Comparison of ENCODE assay signal across 8 cellular contexts in the genomic region with DNA sequence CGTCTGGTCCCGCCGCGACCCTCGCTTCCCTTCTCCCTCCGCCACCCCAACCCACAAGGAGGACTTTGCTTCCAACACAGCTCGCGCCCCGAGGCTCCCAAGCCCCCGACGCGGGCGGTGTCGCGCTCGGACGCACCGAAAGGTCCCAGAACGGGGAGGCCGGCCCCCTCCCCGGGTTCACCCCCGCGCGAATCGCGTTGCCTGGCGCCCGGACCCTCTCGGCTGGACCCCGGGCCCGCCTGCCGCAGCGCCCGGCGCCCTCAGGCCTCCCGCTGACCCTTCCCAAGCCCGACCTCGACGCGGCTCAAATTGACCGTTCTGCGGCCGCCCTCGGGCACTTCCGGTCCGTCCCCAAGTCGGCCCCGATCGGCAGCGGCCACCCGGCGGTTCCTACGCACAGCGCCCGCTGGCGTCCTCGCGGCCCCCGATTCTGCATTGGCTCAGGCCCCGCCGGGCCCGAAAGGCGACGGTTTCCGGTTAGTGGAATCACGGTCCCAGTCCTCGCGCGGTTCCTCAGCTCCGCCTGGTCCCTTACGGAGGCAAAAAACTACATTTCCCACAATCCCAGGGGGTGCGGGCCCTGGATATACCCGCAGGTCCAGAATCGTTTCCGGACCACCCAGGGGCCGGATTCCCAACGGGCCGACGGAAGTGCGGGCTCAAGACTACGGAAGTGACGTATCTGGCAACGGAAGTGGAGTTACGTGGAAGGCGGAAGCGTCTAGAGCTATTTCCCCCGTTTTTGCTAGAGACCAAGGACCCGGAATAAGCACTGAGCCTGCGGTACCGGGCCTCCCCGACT. TPM values are rescaled to one million over a fixed set of nuclear protein-coding genes. Genes with fewer than 3 reads are reported as not detected.
A peak's percentile ranks its signal among the peaks of the same experiment; 100 is the strongest.
DNase-seq lines count a peak whose midpoint lies in the region; ATAC-seq, FAIRE-seq and TF ChIP-seq lines count a peak whose summit lies in the region.

A gene (minus strand): TSS at position 347 of the 802 bp plus-strand sequence. CDS start 451 bp downstream, outside the sequence.

- H3K9me3 ChIP-seq in trophoblast cell (ENCODE audit: insufficient read depth, low read depth, low read length) (peaks cover 2% of the 10 kb centered on the region), transverse colon (no peaks in the 10 kb centered on the region)

- H3K14ac ChIP-seq in trophoblast cell (ENCODE audit: low read length), result peak within 1 kb of the TSS; percentile 89

- H3K23ac ChIP-seq in trophoblast cell (ENCODE audit: low read length), result no peak within 1 kb of the TSS

- peak within 1 kb of the TSS; percentile 98 for H2AK5ac ChIP-seq in trophoblast cell (ENCODE audit: low read length)

- no peak for TF ChIP-seq EP300 in transverse colon (IDR thresholded peaks at IDR 0.05; ENCODE audit: low read depth)

- H3K4me1 Mint-ChIP-seq in T-cell, result peaks cover 0 to 40% (median 23%) of the 10 kb centered on the region in 3 donors

- peak within 1 kb of the TSS; percentile 96 for H2AFZ ChIP-seq in trophoblast cell (ENCODE audit: insufficient read depth, low read length, poor library complexity)

- no peaks in the 10 kb centered on the region for H3K9me3 Mint-ChIP-seq in T-cell

- peak within 1 kb of the TSS; percentile 97 for H2BK120ac ChIP-seq in trophoblast cell (ENCODE audit: insufficient read depth, low read length, poor library complexity)

- H3K4me1 ChIP-seq in trophoblast cell (ENCODE audit: control insufficient read depth in 1 of 2, insufficient read depth in 2 of 2, low read length in 2 of 2) (peaks cover 11 to 13% of the 10 kb centered on the region in 2 experiments), transverse colon (peaks cover 26 to 34% (median 30%) of the 10 kb centered on the region in 4 donors)

- peak within 1 kb of the TSS; percentile 95 for H3K4ac ChIP-seq in trophoblast cell (ENCODE audit: low read depth, low read length)

- peak within 1 kb of the TSS; percentile 98 for H4K12ac ChIP-seq in trophoblast cell (ENCODE audit: low read depth, low read length)

- peak; percentile 99 for FAIRE-seq in GM12891 (lab: Jason Lieb, UNC)

- H3K9ac ChIP-seq in trophoblast cell (ENCODE audit: low read length), result peak within 1 kb of the TSS; percentile 97

- POLR2A ChIA-PET in T-cell (lab: Charles Lee), result interaction anchor here (0.5 to 1.2 kb wide), 7 partner anchors 11 to 510 kb away, joined by 3 to 9 read pairs (median 4); a partner anchor contains a TSS

- peak within 1 kb of the TSS; percentile 75 for H3K4me2 ChIP-seq in trophoblast cell (ENCODE audit: low read length)

- CTCF ChIA-PET in T-cell (lab: Charles Lee), result interaction anchor here in 1 of 2 donors (0.7 to 1.2 kb wide), 6 partner anchors 24 to 1019 kb away, joined by 3 to 8 read pairs (median 4); a partner anchor contains a TSS

- H3K27ac ChIP-seq in adipose tissue (ENCODE audit: low read depth, low read length) (peak within 1 kb of the TSS; percentile 80), trophoblast cell (ENCODE audit: low read depth, low read length) (peak within 1 kb of the TSS; percentile 93), transverse colon (peak within 1 kb of the TSS; percentile 92 to 99 (median 96))

- H2BK12ac ChIP-seq in trophoblast cell (ENCODE audit: low read length), result peak within 1 kb of the TSS; percentile 39

- H3K36me3 ChIP-seq in trophoblast cell (ENCODE audit: control insufficient read depth in 1 of 2, insufficient read depth in 2 of 2, low read length in 2 of 2) (peaks cover 26 to 29% of the 10 kb centered on the region in 2 experiments), transverse colon (no peaks in the 10 kb centered on the region)

- WGBS in adipose tissue, 3 donors, result 0% methylated on average over 74 to 91 of the region's 91 CpGs
- WGBS in trophoblast cell (ENCODE audit: extremely low coverage, insufficient coverage, insufficient read length), result no CpG with 5 or more reads among the region's 91 CpGs
- 0% methylated on average over 16 of the region's 91 CpGs; no CpG with 5 or more reads in 1 of the 2 donors for WGBS in transverse colon (ENCODE audit: low coverage in 1 of 2), 2 donors

- peak within 1 kb of the TSS; percentile 99 for H4K8ac ChIP-seq in trophoblast cell (ENCODE audit: low read depth, low read length)

- H3K36me3 Mint-ChIP-seq in T-cell, result no peaks in the 10 kb centered on the region

- H3K27me3 Mint-ChIP-seq in T-cell, result no peaks in the 10 kb centered on the region

- peak; percentile 88 for ATAC-seq in HG02840 (IDR thresholded peaks at IDR 0.05; ENCODE audit: low FRiP score, unreplicated experiment)
- ATAC-seq in T-cell (replicated peaks in 1 of 4), result peak; percentile 72 to 86 (median 84)

- H3K18ac ChIP-seq in trophoblast cell (ENCODE audit: low read length), result peak within 1 kb of the TSS; percentile 98

- peak in 4 of 5 experiments; percentile 12 to 53 (median 32) for TF ChIP-seq CTCF in transverse colon (IDR thresholded peaks at IDR 0.05)

- peak within 1 kb of the TSS; percentile 99 for H4K91ac ChIP-seq in trophoblast cell (ENCODE audit: low read depth, low read length)

- H3K27ac Mint-ChIP-seq in T-cell, result peak within 1 kb of the TSS; percentile 91 to 93

- in situ Hi-C loops in transverse colon (cut with MboI; ENCODE audit: low pct_ligation_motif_present in 1 of 4, low pct_unique_long_range_greater_than_20kb in 1 of 4, low sequenced_read_pairs in 3 of 4), result no loop called here

- peaks cover 8% of the 10 kb centered on the region for H3K79me1 ChIP-seq in trophoblast cell (ENCODE audit: low read length)

- H2BK5ac ChIP-seq in trophoblast cell (ENCODE audit: low read depth, low read length, poor library complexity), result peak within 1 kb of the TSS; percentile 96

- no peaks in the 10 kb centered on the region for H3K27me3 ChIP-seq in trophoblast cell (ENCODE audit: insufficient read depth, low read length)
- H3K27me3 ChIP-seq in transverse colon, result no peaks in the 10 kb centered on the region

- H3K4me3 ChIP-seq in trophoblast cell (ENCODE audit: low read depth, low read length), result peak within 1 kb of the TSS; percentile 90
- peak within 1 kb of the TSS; percentile 90 to 99 (median 95) for H3K4me3 ChIP-seq in transverse colon

- TF ChIP-seq POLR2A in GM12891 (IDR thresholded peaks at IDR 0.05; ENCODE audit: low read depth, low read length), result peak; percentile 78
- TF ChIP-seq POLR2A in transverse colon (IDR thresholded peaks at IDR 0.05), result peak; percentile 62

- H3K4me3 Mint-ChIP-seq in T-cell, result peak within 1 kb of the TSS; percentile 83 to 91 (median 88)

- peaks cover 13% of the 10 kb centered on the region for H3K79me2 ChIP-seq in trophoblast cell (ENCODE audit: control insufficient read depth, insufficient read depth, low read length, poor library complexity)

- peak; percentile 98 for DNase-seq in GM12891 (ENCODE audit: insufficient read length, low spot score)
- peak; percentile 94 for DNase-seq in NCI-H1436 treated with DMSO at 0.1 percent for 48 hours (lab: John Stamatoyannopoulos, UW)
- peak; percentile 86 to 97 (median 94) for DNase-seq in T-cell
- DNase-seq in cardiac septum (ENCODE audit: low spot score), result peak; percentile 98
- DNase-seq in trophoblast cell, result peak; percentile 100
- DNase-seq in transverse colon, result peak; percentile 98

- intact Hi-C loops in cardiac septum (cut with DNase I), result loop anchor here (2.0 to 5.0 kb wide), 3 partner anchors 26 to 253 kb away; a partner anchor contains a TSS
- intact Hi-C loops in transverse colon (cut with DNase I; ENCODE audit: low total_unique reads), result loop anchor here (2.0 to 10.0 kb wide), 2 partner anchors 18 to 360 kb away; a partner anchor contains a TSS

TF ChIP-seq in GM12891, 5 proteins besides CTCF, POLR2A, EP300 and RAD21:
- TF ChIP-seq TAF1 (IDR thresholded peaks at IDR 0.05; ENCODE audit: low read depth, low read length) (peak; percentile 54; the same call in 1 of the 2 replicates), POU2F2 (IDR thresholded peaks at IDR 0.05; ENCODE audit: low read depth, low read length) (peak; percentile 72; the same call in 1 of the 2 replicates), PAX5 (IDR thresholded peaks at IDR 0.05; ENCODE audit: insufficient read depth, low read length, severe bottlenecking) (peak; percentile 38), POLR2AphosphoS5 (IDR thresholded peaks at IDR 0.05; ENCODE audit: low read depth, low read length) (no peak), SPI1 (IDR thresholded peaks at IDR 0.05; ENCODE audit: low read depth, low read length) (peak; percentile 63)
TF ChIP-seq in GM12891: peak in this region for 4.

RNA-seq across cellular contexts. Expression of the gene that starts here (rescaled TPM):
- 101 TPM for polyA plus RNA-seq in GM12891 (2012; ENCODE audit: low read depth, missing spikeins)
- 10 to 100 TPM; 58.8 to 91.7 (median 86.0) TPM for total RNA-seq in T-cell
- polyA plus RNA-seq in adipose tissue, result 100 to 1,000 TPM; 129 to 240 (median 165) TPM
- 174 TPM for total RNA-seq in cardiac septum
- polyA plus RNA-seq in trophoblast cell (2013), result 113 and 117 TPM in 2 replicates
- 100 to 1,000 TPM; 110 to 197 (median 167) TPM for total RNA-seq in transverse colon

Comparison
In these comparisons a context has a peak if more than half of its experiments do, and no peak if none do; other contexts are left out.
1. Peak in every context shown above with its lines: DNase-seq, ATAC-seq, H3K4me3 ChIP-seq and H3K27ac ChIP-seq.